Comparison of ENCODE assay signal across 19 cellular contexts in the genomic region with DNA sequence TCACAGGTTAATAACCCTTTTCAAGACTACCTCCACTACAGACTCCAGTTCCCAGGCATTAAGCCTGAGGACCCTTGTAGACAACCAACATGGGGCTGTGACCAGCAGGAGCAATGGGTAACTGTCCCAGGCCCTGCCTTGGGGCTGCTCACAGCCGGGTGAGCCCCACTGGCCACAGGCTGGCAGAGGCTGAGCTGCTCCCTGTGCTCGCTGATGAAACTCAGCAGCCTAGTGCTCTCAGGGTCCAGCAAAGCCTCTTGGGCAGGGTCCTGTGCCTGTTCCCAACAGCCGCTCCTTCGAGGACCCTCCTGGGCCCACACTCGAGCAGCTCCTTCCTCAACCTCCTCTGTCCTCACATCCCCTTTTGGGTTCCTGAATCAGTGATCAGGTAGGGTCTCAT.
DNase-seq lines count a peak whose midpoint lies in the region; ATAC-seq, FAIRE-seq and TF ChIP-seq lines count a peak whose summit lies in the region.
"Had no signal": no experiment of that assay in that cellular context is flagged by ENCODE, and none has a peak within 500 bp of the region (broad histone marks: within the 10 kb centered on the region; RNA-seq: fewer than 3 reads in every experiment).

No MANE protein-coding gene starts in this region.

- TF ChIP-seq EP300 in K562 (IDR thresholded peaks at IDR 0.05; ENCODE audit: low read length) (no peak), transverse colon (IDR thresholded peaks at IDR 0.05; ENCODE audit: low read depth) (no peak)

- no peaks in the 10 kb centered on the region for H4K20me1 ChIP-seq in BLaER1
- H4K20me1 ChIP-seq in DOHH2 (ENCODE audit: control insufficient read depth, insufficient read depth, low read depth, low read length): no peaks in the 10 kb centered on the region
- peaks cover 43% of the 10 kb centered on the region for H4K20me1 ChIP-seq in K562 (replicated peaks; ENCODE audit: control insufficient read depth, insufficient read depth, low read length)

- under 1% methylated on average over 5 of the region's 5 CpGs for WGBS in K562 (ENCODE audit: insufficient coverage, low coverage, missing lambda C conversion rate)
- WGBS in transverse colon (ENCODE audit: low coverage in 1 of 2), 2 donors: 61% methylated on average over 4 of the region's 5 CpGs; no CpG with 5 or more reads in 1 of the 2 donors

- H3K9ac ChIP-seq in BLaER1: no peak overlapping the region
- H3K9ac ChIP-seq in K562 (ENCODE audit: insufficient read depth in 1 of 2, low read depth in 2 of 2, low read length in 2 of 2): peak overlapping the region in 1 of 2 experiments; percentile 11; a peak in 1 of 4 replicates

- TF ChIP-seq POLR2A in K562 (conservative IDR thresholded peaks at IDR 0.05) (no peak), breast epithelium (IDR thresholded peaks at IDR 0.05) (no peak), transverse colon (IDR thresholded peaks at IDR 0.05) (no peak)

- peak overlapping the region; percentile 58 for H3K4me2 ChIP-seq in BLaER1
- peak overlapping the region; percentile 65 for H3K4me2 ChIP-seq in DOHH2 (ENCODE audit: low read length)
- no peak overlapping the region for H3K4me2 ChIP-seq in K562 (ENCODE audit: insufficient read depth, low read length)

- H3F3A ChIP-seq in DOHH2 (ENCODE audit: control insufficient read depth, insufficient read depth): 0 out of 2 replicates have a peak, but pooled peaks cover 4% of the 10 kb centered on the region

- in situ Hi-C loops in K562 (cut with MboI): loop anchor here (5.0 kb wide), 1 partner anchor 127 kb away; no protein-coding TSS in a partner anchor
- in situ Hi-C loops in transverse colon (cut with MboI; ENCODE audit: low pct_ligation_motif_present in 1 of 4, low pct_unique_long_range_greater_than_20kb in 1 of 4, low sequenced_read_pairs in 3 of 4): loop anchor here in 1 of 4 donors (25.0 kb wide), 1 partner anchor 107 kb away; the partner anchor contains the start of gene VPREB1

- no peak overlapping the region for H2AFZ ChIP-seq in K562 (ENCODE audit: low read depth, low read length)

- TF ChIP-seq RAD21 in K562 (CRISPR knock-in tag; conservative IDR thresholded peaks at IDR 0.05 in 1 of 2, IDR thresholded peaks at IDR 0.05 in 1 of 2): no peak

- intact Hi-C loops in K562 (cut with micrococcal nuclease): loop anchor here (5.0 kb wide), 2 partner anchors 137 to 282 kb away; no protein-coding TSS in a partner anchor
- intact Hi-C loops in breast epithelium (cut with DNase I; ENCODE audit: low total_unique reads): no loop called here
- intact Hi-C loops in transverse colon (cut with DNase I; ENCODE audit: low total_unique reads): no loop called here

- H3K27ac ChIP-seq in BLaER1 (no peak overlapping the region), DOHH2 (ENCODE audit: low read depth, low read length) (peak overlapping the region; percentile 54), K562 (ENCODE audit: extremely low read depth, low read depth, low read length) (no peak overlapping the region), breast epithelium (peak overlapping the region in 1 of 2 donors; percentile 43), transverse colon (no peak overlapping the region)
- H3K27ac ChIP-seq: C4-2B, HL-60 had no signal

- no peaks in the 10 kb centered on the region for H3K9me2 ChIP-seq in DOHH2 (replicated peaks; ENCODE audit: control insufficient read depth, low read length)

- POLR2A ChIA-PET in K562 (lab: Yijun Ruan, JAX): interaction anchor here (0.6 to 2.8 kb wide), 9 partner anchors 9 to 318 kb away, joined by 3 to 8 read pairs (median 4); no protein-coding TSS in a partner anchor

- CTCF ChIA-PET in K562 (lab: Yijun Ruan, JAX; ENCODE audit: low intra/inter-chr PET ratio): interaction anchor here (2.5 to 4.1 kb wide), 2 partner anchors 137 to 149 kb away, joined by 13 to 23 read pairs; no protein-coding TSS in a partner anchor

- H3K4me1 ChIP-seq in BLaER1 (peaks cover 63% of the 10 kb centered on the region), DOHH2 (ENCODE audit: control insufficient read depth, low read length) (peaks cover 50% of the 10 kb centered on the region), K562 (replicated peaks in 1 of 2; ENCODE audit: control insufficient read depth in 2 of 2, insufficient read depth in 2 of 2, low read length in 2 of 2) (no peaks in the 10 kb centered on the region), breast epithelium (no peaks in the 10 kb centered on the region), transverse colon (no peaks in the 10 kb centered on the region)
- H3K4me1 ChIP-seq: HAP-1 had no signal

- 0 out of 2 replicates have a peak, but pooled peaks cover 14% of the 10 kb centered on the region for H3K27me3 ChIP-seq in BLaER1
- no peaks in the 10 kb centered on the region for H3K27me3 ChIP-seq in DOHH2 (ENCODE audit: control insufficient read depth, low read length)
- peaks cover 19 to 42% of the 10 kb centered on the region in 2 experiments for H3K27me3 ChIP-seq in K562 (ENCODE audit: control insufficient read depth in 2 of 2, insufficient read depth in 2 of 2, low read length in 2 of 2)
- no peaks in the 10 kb centered on the region for H3K27me3 ChIP-seq in breast epithelium
- H3K27me3 ChIP-seq in transverse colon: peaks cover 11% of the 10 kb centered on the region

- FAIRE-seq in K562 (lab: Jason Lieb, UNC): no peak
- FAIRE-seq: G401.6, GM18507, H1 had no signal

- TF ChIP-seq CTCF in DOHH2 (IDR thresholded peaks at IDR 0.05; ENCODE audit: low read depth, low read length, poor library complexity, severe bottlenecking): no peak
- TF ChIP-seq CTCF in K562 (IDR thresholded peaks at IDR 0.05 in 2 of 3, conservative IDR thresholded peaks at IDR 0.05 in 1 of 3; ENCODE audit: insufficient read depth in 2 of 3, low read depth in 1 of 3, low read length in 3 of 3): no peak
- no peak for TF ChIP-seq CTCF in breast epithelium (IDR thresholded peaks at IDR 0.05)
- no peak for TF ChIP-seq CTCF in transverse colon (IDR thresholded peaks at IDR 0.05)

- H3K9me1 ChIP-seq in K562 (ENCODE audit: control insufficient read depth, insufficient read depth, low read length): peaks cover 4% of the 10 kb centered on the region

- DNase-seq in K562 (ENCODE audit: extremely low read depth in 1 of 4, low spot score in 3 of 4): no peak
- DNase-seq in breast epithelium (ENCODE audit: low spot score in 2 of 2): no peak
- no peak for DNase-seq in transverse colon
- no peak for DNase-seq in D341Med (ENCODE audit: low spot score)
- DNase-seq: 8988T; Calu3; CD8-positive, alpha-beta T cell; DMS 273 treated with DMSO at 0.1 percent for 48 hours; DMS53; DND-41 had no signal

- H3K79me2 ChIP-seq in DOHH2 (ENCODE audit: control insufficient read depth, low read length): no peaks in the 10 kb centered on the region
- no peaks in the 10 kb centered on the region for H3K79me2 ChIP-seq in K562 (ENCODE audit: control insufficient read depth, insufficient read depth, low read length)

- no TSS peak for BruUV-seq in K562 (replicated peaks; lab: Mats Ljungman, UMichigan)

- H3K9me3 ChIP-seq in BLaER1: no peaks in the 10 kb centered on the region
- H3K9me3 ChIP-seq in DOHH2 (ENCODE audit: control insufficient read depth, insufficient read depth, low read length): no peaks in the 10 kb centered on the region
- H3K9me3 ChIP-seq in K562 (replicated peaks; ENCODE audit: control insufficient read depth, insufficient read depth, low read depth, low read length): no peaks in the 10 kb centered on the region
- no peaks in the 10 kb centered on the region for H3K9me3 ChIP-seq in breast epithelium
- no peaks in the 10 kb centered on the region for H3K9me3 ChIP-seq in transverse colon
- H3K9me3 ChIP-seq: HAP-1 had no signal

- H3K4me3 ChIP-seq in BLaER1 (no peak overlapping the region), DOHH2 (ENCODE audit: low read length) (peak overlapping the region; percentile 58), K562 (no peak overlapping the region), breast epithelium (no peak overlapping the region), transverse colon (no peak overlapping the region)
- H3K4me3 ChIP-seq: HAP-1 had no signal

- ATAC-seq in K562 (no peak), HG03108 (IDR thresholded peaks at IDR 0.05; ENCODE audit: unreplicated experiment) (no peak)
- ATAC-seq: CD8-positive, alpha-beta T cell had no signal

- H3K36me3 ChIP-seq in BLaER1: no peaks in the 10 kb centered on the region
- no peaks in the 10 kb centered on the region for H3K36me3 ChIP-seq in DOHH2 (ENCODE audit: control insufficient read depth, low read length)
- no peaks in the 10 kb centered on the region for H3K36me3 ChIP-seq in K562 (ENCODE audit: control insufficient read depth, insufficient read depth, low read length)
- no peaks in the 10 kb centered on the region for H3K36me3 ChIP-seq in breast epithelium
- H3K36me3 ChIP-seq in transverse colon: no peaks in the 10 kb centered on the region
- H3K36me3 ChIP-seq: HAP-1 had no signal

TF ChIP-seq in K562, 482 proteins besides CTCF, POLR2A, EP300 and RAD21 (continues in another document):
- TF ChIP-seq KDM5B (IDR thresholded peaks at IDR 0.05; ENCODE audit: insufficient replicate concordance, low read depth, low read length): no peak
- no peak for TF ChIP-seq POLR2AphosphoS5 (IDR thresholded peaks at IDR 0.05; ENCODE audit: control insufficient read depth, insufficient read depth, low read depth, low read length)
- peak; percentile 71 for TF ChIP-seq SETDB1 (IDR thresholded peaks at IDR 0.05; ENCODE audit: low read length)
- TF ChIP-seq, protein P1, sequence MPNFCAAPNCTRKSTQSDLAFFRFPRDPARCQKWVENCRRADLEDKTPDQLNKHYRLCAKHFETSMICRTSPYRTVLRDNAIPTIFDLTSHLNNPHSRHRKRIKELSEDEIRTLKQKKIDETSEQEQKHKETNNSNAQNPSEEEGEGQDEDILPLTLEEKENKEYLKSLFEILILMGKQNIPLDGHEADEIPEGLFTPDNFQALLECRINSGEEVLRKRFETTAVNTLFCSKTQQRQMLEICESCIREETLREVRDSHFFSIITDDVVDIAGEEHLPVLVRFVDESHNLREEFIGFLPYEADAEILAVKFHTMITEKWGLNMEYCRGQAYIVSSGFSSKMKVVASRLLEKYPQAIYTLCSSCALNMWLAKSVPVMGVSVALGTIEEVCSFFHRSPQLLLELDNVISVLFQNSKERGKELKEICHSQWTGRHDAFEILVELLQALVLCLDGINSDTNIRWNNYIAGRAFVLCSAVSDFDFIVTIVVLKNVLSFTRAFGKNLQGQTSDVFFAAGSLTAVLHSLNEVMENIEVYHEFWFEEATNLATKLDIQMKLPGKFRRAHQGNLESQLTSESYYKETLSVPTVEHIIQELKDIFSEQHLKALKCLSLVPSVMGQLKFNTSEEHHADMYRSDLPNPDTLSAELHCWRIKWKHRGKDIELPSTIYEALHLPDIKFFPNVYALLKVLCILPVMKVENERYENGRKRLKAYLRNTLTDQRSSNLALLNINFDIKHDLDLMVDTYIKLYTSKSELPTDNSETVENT (CRISPR knock-in tag; IDR thresholded peaks at IDR 0.05): peak; percentile 63; the same call in 1 of the 2 replicates
- TF ChIP-seq HIVEP1 (CRISPR knock-in tag; IDR thresholded peaks at IDR 0.05): no peak
- TF ChIP-seq STAG1 (CRISPR knock-in tag; IDR thresholded peaks at IDR 0.05; ENCODE audit: borderline replicate concordance): no peak
- TF ChIP-seq PRMT5 (CRISPR knock-in tag; IDR thresholded peaks at IDR 0.05): no peak; the same call in 1 of the 2 replicates
- TF ChIP-seq IRF2 (CRISPR knock-in tag; IDR thresholded peaks at IDR 0.05): peak; percentile 33; the same call in 1 of the 2 replicates
